10 cellular contexts compared by ENCODE assay signal in the genomic region with DNA sequence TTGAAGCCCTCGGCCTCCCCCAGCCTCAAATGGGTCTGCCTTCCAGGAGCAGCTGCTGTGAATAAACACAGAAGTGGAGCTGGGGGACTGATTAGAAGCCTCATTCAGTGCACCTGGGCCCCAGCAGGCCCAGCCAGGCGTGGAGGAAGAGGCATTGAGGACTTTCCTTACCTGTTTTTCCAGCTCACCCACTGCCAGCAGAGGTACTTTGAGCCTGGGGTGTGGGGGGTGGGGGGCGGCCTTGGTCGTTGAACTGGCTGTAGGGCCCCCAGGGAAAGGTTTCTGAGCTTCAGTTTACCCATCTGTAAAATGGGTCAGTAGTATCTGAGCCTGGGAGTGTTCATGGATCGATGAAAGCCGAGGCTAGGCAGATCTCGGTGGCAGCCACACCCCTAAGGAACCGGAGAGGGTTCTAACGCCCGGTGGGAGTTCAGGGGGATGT. TPM values are rescaled to one million over a fixed set of nuclear protein-coding genes. Genes with fewer than 3 reads are reported as not detected.
DNase-seq lines count a peak whose midpoint lies in the region; ATAC-seq and TF ChIP-seq lines count a peak whose summit lies in the region.
"Had no signal": no experiment of that assay in that cellular context is flagged by ENCODE, and none has a peak within 500 bp of the region (broad histone marks: within the 10 kb centered on the region; RNA-seq: fewer than 3 reads in every experiment).

No MANE protein-coding gene starts in this region.

- H3K27ac Mint-ChIP-seq in activated T-cell treated with anti-CD3 and anti-CD28 coated beads, Interleukin-2, amount 50 U/mL, for 24 hours, result peak overlapping the region; percentile 95

- no peak for TF ChIP-seq CTCF in VCaP (conservative IDR thresholded peaks at IDR 0.05)

- no peaks in the 10 kb centered on the region for H3K27me3 Mint-ChIP-seq in activated T-cell treated with anti-CD3 and anti-CD28 coated beads, Interleukin-2, amount 50 U/mL, for 24 hours

- H3K4me3 Mint-ChIP-seq in activated T-cell treated with anti-CD3 and anti-CD28 coated beads, Interleukin-2, amount 50 U/mL, for 24 hours, result peak overlapping the region; percentile 95

- DNase-seq in activated T-cell treated with anti-CD3 and anti-CD28 coated beads, Interleukin-2, amount 50 U/mL, for 24 hours, result no peak
- DNase-seq in activated T-cell treated with anti-CD3 and anti-CD28 coated beads, Interleukin-2, amount 50 U/mL, for 1 hour, result no peak
- peak; percentile 26 for DNase-seq in iPS-NIHi11 (ENCODE audit: low spot score)
- DNase-seq in activated effector memory CD4-positive, alpha-beta T cell treated with anti-CD3 and anti-CD28 coated beads, Interleukin-2, amount 50 U/mL, for 16 hours, result no peak
- no peak for DNase-seq in activated CD4-positive, alpha-beta T cell treated with anti-CD3 and anti-CD28 coated beads, Interleukin-2, amount 50 U/mL, for 48 hours
- DNase-seq: HCEC 1CT, MV-4-11 had no signal

- H3K27ac ChIP-seq in VCaP (peak overlapping the region; percentile 84), temporal lobe (ENCODE audit: low read depth, low read length) (peak overlapping the region; percentile 87)

- no peaks in the 10 kb centered on the region for H3K9me3 Mint-ChIP-seq in activated T-cell treated with anti-CD3 and anti-CD28 coated beads, Interleukin-2, amount 50 U/mL, for 24 hours

- no peak for ATAC-seq in HG02571 (IDR thresholded peaks at IDR 0.05; ENCODE audit: unreplicated experiment)

- peaks cover 32% of the 10 kb centered on the region for H3K4me1 Mint-ChIP-seq in activated T-cell treated with anti-CD3 and anti-CD28 coated beads, Interleukin-2, amount 50 U/mL, for 24 hours (ENCODE audit: low read depth)

- peaks cover 28% of the 10 kb centered on the region for H3K36me3 Mint-ChIP-seq in activated T-cell treated with anti-CD3 and anti-CD28 coated beads, Interleukin-2, amount 50 U/mL, for 24 hours (ENCODE audit: low read depth)

RNA-seq across cellular contexts. Expression of gene CERS4, which starts 1.5 kb away (rescaled TPM):
- total RNA-seq in temporal lobe, result 56.1 TPM
